Comparison of ENCODE assay signal across 1 cellular context in the genomic region with DNA sequence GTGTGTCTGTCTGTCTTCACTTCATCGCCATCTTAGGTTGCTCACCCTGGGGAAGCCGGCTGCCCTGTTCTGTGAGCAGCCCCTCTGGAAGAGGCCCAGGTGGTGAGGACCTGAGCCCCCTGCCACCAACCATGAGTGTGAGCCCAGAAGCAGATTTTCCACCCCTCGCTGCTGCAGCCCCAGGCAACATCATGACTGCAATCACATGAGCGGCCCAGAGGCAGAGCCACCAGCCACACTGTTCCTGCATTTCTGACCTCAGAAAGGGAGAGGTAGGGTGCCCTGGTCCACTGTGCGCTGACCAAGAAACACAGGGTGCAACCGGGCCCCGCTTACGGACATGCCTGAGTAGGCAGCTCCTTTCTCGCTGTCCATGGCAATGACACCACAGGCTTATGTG.
TF ChIP-seq lines count a peak whose summit lies in the region.

No MANE protein-coding gene starts in this region.

TF ChIP-seq in H1, 55 proteins besides CTCF, POLR2A, EP300 and RAD21:
- TF ChIP-seq HDAC2 (IDR thresholded peaks at IDR 0.05; ENCODE audit: borderline replicate concordance in 1 of 2, low read depth in 2 of 2, low read length in 2 of 2) (no peak), POLR2AphosphoS5 (IDR thresholded peaks at IDR 0.05; ENCODE audit: low read depth, low read length) (no peak), KDM1A (IDR thresholded peaks at IDR 0.05; ENCODE audit: borderline replicate concordance, low read length) (no peak), NANOG (IDR thresholded peaks at IDR 0.05; ENCODE audit: insufficient read depth, low read depth, low read length, poor library complexity, severe bottlenecking) (no peak), JUND (IDR thresholded peaks at IDR 0.05; ENCODE audit: low read length) (no peak), CEBPB (IDR thresholded peaks at IDR 0.05; ENCODE audit: low read depth, low read length) (no peak), TEAD4 (IDR thresholded peaks at IDR 0.05; ENCODE audit: low read depth, low read length) (no peak), TAF7 (optimal IDR thresholded peaks at IDR 0.05; ENCODE audit: borderline replicate concordance, low read depth, low read length) (no peak), MAFK (IDR thresholded peaks at IDR 0.05; ENCODE audit: low read depth, low read length) (no peak), CBX5 (IDR thresholded peaks at IDR 0.05; ENCODE audit: low read depth, low read length) (no peak), JUN (IDR thresholded peaks at IDR 0.05; ENCODE audit: low read depth, low read length) (no peak), RBBP5 (IDR thresholded peaks at IDR 0.05; ENCODE audit: borderline replicate concordance, low read depth, low read length) (no peak), TAF1 (IDR thresholded peaks at IDR 0.05; ENCODE audit: low read depth, low read length) (no peak), KDM4A (IDR thresholded peaks at IDR 0.05; ENCODE audit: low read depth, low read length, severe bottlenecking) (no peak), SIN3A (conservative IDR thresholded peaks at IDR 0.05 in 1 of 2, IDR thresholded peaks at IDR 0.05 in 1 of 2; ENCODE audit: low read depth in 1 of 2, low read length in 2 of 2) (no peak), SIRT6 (IDR thresholded peaks at IDR 0.05; ENCODE audit: low read length) (no peak)
- TF ChIP-seq, protein P1, sequence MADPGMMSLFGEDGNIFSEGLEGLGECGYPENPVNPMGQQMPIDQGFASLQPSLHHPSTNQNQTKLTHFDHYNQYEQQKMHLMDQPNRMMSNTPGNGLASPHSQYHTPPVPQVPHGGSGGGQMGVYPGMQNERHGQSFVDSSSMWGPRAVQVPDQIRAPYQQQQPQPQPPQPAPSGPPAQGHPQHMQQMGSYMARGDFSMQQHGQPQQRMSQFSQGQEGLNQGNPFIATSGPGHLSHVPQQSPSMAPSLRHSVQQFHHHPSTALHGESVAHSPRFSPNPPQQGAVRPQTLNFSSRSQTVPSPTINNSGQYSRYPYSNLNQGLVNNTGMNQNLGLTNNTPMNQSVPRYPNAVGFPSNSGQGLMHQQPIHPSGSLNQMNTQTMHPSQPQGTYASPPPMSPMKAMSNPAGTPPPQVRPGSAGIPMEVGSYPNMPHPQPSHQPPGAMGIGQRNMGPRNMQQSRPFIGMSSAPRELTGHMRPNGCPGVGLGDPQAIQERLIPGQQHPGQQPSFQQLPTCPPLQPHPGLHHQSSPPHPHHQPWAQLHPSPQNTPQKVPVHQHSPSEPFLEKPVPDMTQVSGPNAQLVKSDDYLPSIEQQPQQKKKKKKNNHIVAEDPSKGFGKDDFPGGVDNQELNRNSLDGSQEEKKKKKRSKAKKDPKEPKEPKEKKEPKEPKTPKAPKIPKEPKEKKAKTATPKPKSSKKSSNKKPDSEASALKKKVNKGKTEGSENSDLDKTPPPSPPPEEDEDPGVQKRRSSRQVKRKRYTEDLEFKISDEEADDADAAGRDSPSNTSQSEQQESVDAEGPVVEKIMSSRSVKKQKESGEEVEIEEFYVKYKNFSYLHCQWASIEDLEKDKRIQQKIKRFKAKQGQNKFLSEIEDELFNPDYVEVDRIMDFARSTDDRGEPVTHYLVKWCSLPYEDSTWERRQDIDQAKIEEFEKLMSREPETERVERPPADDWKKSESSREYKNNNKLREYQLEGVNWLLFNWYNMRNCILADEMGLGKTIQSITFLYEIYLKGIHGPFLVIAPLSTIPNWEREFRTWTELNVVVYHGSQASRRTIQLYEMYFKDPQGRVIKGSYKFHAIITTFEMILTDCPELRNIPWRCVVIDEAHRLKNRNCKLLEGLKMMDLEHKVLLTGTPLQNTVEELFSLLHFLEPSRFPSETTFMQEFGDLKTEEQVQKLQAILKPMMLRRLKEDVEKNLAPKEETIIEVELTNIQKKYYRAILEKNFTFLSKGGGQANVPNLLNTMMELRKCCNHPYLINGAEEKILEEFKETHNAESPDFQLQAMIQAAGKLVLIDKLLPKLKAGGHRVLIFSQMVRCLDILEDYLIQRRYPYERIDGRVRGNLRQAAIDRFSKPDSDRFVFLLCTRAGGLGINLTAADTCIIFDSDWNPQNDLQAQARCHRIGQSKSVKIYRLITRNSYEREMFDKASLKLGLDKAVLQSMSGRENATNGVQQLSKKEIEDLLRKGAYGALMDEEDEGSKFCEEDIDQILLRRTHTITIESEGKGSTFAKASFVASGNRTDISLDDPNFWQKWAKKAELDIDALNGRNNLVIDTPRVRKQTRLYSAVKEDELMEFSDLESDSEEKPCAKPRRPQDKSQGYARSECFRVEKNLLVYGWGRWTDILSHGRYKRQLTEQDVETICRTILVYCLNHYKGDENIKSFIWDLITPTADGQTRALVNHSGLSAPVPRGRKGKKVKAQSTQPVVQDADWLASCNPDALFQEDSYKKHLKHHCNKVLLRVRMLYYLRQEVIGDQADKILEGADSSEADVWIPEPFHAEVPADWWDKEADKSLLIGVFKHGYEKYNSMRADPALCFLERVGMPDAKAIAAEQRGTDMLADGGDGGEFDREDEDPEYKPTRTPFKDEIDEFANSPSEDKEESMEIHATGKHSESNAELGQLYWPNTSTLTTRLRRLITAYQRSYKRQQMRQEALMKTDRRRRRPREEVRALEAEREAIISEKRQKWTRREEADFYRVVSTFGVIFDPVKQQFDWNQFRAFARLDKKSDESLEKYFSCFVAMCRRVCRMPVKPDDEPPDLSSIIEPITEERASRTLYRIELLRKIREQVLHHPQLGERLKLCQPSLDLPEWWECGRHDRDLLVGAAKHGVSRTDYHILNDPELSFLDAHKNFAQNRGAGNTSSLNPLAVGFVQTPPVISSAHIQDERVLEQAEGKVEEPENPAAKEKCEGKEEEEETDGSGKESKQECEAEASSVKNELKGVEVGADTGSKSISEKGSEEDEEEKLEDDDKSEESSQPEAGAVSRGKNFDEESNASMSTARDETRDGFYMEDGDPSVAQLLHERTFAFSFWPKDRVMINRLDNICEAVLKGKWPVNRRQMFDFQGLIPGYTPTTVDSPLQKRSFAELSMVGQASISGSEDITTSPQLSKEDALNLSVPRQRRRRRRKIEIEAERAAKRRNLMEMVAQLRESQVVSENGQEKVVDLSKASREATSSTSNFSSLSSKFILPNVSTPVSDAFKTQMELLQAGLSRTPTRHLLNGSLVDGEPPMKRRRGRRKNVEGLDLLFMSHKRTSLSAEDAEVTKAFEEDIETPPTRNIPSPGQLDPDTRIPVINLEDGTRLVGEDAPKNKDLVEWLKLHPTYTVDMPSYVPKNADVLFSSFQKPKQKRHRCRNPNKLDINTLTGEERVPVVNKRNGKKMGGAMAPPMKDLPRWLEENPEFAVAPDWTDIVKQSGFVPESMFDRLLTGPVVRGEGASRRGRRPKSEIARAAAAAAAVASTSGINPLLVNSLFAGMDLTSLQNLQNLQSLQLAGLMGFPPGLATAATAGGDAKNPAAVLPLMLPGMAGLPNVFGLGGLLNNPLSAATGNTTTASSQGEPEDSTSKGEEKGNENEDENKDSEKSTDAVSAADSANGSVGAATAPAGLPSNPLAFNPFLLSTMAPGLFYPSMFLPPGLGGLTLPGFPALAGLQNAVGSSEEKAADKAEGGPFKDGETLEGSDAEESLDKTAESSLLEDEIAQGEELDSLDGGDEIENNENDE (IDR thresholded peaks at IDR 0.05; ENCODE audit: insufficient replicate concordance, low read length), result no peak
- TF ChIP-seq, protein P2, sequence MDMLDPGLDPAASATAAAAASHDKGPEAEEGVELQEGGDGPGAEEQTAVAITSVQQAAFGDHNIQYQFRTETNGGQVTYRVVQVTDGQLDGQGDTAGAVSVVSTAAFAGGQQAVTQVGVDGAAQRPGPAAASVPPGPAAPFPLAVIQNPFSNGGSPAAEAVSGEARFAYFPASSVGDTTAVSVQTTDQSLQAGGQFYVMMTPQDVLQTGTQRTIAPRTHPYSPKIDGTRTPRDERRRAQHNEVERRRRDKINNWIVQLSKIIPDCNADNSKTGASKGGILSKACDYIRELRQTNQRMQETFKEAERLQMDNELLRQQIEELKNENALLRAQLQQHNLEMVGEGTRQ (IDR thresholded peaks at IDR 0.05; ENCODE audit: low read length), result no peak
- TF ChIP-seq, protein P3, sequence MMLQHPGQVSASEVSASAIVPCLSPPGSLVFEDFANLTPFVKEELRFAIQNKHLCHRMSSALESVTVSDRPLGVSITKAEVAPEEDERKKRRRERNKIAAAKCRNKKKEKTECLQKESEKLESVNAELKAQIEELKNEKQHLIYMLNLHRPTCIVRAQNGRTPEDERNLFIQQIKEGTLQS (IDR thresholded peaks at IDR 0.05; ENCODE audit: insufficient read depth, low read depth, low read length), result no peak
- TF ChIP-seq, protein P4, sequence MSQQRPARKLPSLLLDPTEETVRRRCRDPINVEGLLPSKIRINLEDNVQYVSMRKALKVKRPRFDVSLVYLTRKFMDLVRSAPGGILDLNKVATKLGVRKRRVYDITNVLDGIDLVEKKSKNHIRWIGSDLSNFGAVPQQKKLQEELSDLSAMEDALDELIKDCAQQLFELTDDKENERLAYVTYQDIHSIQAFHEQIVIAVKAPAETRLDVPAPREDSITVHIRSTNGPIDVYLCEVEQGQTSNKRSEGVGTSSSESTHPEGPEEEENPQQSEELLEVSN (IDR thresholded peaks at IDR 0.05), result no peak
